In the genomic region with DNA sequence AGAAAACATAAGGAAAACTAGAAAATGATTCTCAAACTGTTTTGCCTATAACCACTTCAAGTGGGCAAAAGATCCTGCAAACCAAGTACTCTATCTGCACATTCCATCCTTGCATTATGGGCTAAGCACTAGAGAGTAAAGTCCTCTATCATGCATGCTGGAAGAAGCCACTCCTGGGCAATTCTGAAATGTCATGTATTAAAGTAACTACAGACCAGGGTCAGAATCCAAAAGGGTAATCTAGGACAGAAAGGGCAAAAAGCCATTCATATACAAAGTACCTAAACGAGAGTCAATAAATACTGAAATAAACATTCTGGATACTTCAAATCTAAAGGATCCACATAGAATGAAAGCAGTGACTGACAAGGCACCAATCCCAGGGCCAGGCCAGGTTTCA, we compare ENCODE assay signal across 9 cellular contexts. TPM values are rescaled to one million over a fixed set of nuclear protein-coding genes. Genes with fewer than 3 reads are reported as not detected.
DNase-seq lines count a peak whose midpoint lies in the region; TF ChIP-seq lines count a peak whose summit lies in the region.
"Had no signal": no experiment of that assay in that cellular context is flagged by ENCODE, and none has a peak within 500 bp of the region (broad histone marks: within the 10 kb centered on the region; RNA-seq: fewer than 3 reads in every experiment).

No MANE protein-coding gene starts in this region.

- H3K4me3 Mint-ChIP-seq in endothelial cell (ENCODE audit: unreplicated experiment): peak overlapping the region; percentile 98
- H3K4me3 Mint-ChIP-seq in neural progenitor cell: peak overlapping the region; percentile 96

- H3K27me3 Mint-ChIP-seq in endothelial cell (ENCODE audit: unreplicated experiment) (no peaks in the 10 kb centered on the region), neural progenitor cell (ENCODE audit: insufficient read depth, low read depth) (peaks cover 4% of the 10 kb centered on the region)

- H3K9me3 ChIP-seq in BLaER1 treated with 17β-estradiol and CSF1 and Interleukin-3, amounts not matched to agents 10 nM and 100 nM (replicated peaks in 1 of 11): no peaks in the 10 kb centered on the region
- no peaks in the 10 kb centered on the region for H3K9me3 ChIP-seq in neural progenitor cell (ENCODE audit: low read depth)

- no peak for TF ChIP-seq POLR2A in NB4 (IDR thresholded peaks at IDR 0.05; ENCODE audit: extremely low read depth, insufficient read length)

- TF ChIP-seq CTCF in NB4 (IDR thresholded peaks at IDR 0.05; ENCODE audit: low read depth, low read length): no peak
- no peak for TF ChIP-seq CTCF in endothelial cell (IDR thresholded peaks at IDR 0.05; ENCODE audit: unreplicated experiment)
- TF ChIP-seq CTCF in neural progenitor cell (IDR thresholded peaks at IDR 0.05): no peak

- H3K4me2 ChIP-seq in BLaER1 treated with 17β-estradiol and CSF1 and Interleukin-3, amounts not matched to agents 10 nM and 100 nM: peak overlapping the region; percentile 47 to 85 (median 74)
- H3K4me2 ChIP-seq in neural progenitor cell: peak overlapping the region; percentile 82

- H3K36me3 ChIP-seq in BLaER1 treated with 17β-estradiol and CSF1 and Interleukin-3, amounts not matched to agents 10 nM and 100 nM: peaks cover under 1 to 20% (median 8%) of the 10 kb centered on the region in 11 experiments; a peak in 17 of 22 replicates
- no peaks in the 10 kb centered on the region for H3K36me3 ChIP-seq in neural progenitor cell

- DNase-seq in NB4 (ENCODE audit: low read depth) (no peak), endothelial cell (ENCODE audit: low spot score) (no peak), neural progenitor cell (ENCODE audit: low spot score) (no peak), T1000 (lab: John Stamatoyannopoulos, UW) (no peak), NCI-H146 (lab: John Stamatoyannopoulos, UW) (no peak), NCI-H524 treated with DMSO at 0.1 percent for 48 hours (lab: John Stamatoyannopoulos, UW) (no peak), NCI-H187 (lab: John Stamatoyannopoulos, UW) (no peak)
- DNase-seq: RPMI8226 had no signal

- peak overlapping the region; percentile 61 to 75 (median 74) for H3K4me3 ChIP-seq in BLaER1 treated with 17β-estradiol and CSF1 and Interleukin-3, amounts not matched to agents 10 nM and 100 nM
- peak overlapping the region; percentile 94 for H3K4me3 ChIP-seq in NB4 (ENCODE audit: low read depth, low read length)
- peak overlapping the region; percentile 78 for H3K4me3 ChIP-seq in neural progenitor cell

- H3K36me3 Mint-ChIP-seq in endothelial cell (ENCODE audit: low read depth, unreplicated experiment) (peaks cover 4% of the 10 kb centered on the region), neural progenitor cell (peaks cover 4% of the 10 kb centered on the region)

- H3K27me3 ChIP-seq in BLaER1 treated with 17β-estradiol and CSF1 and Interleukin-3, amounts not matched to agents 10 nM and 100 nM: peaks cover 20 to 60% (median 45%) of the 10 kb centered on the region in 11 experiments; a peak in 21 of 22 replicates
- no peaks in the 10 kb centered on the region for H3K27me3 ChIP-seq in neural progenitor cell

- H3K4me1 ChIP-seq in BLaER1 treated with 17β-estradiol and CSF1 and Interleukin-3, amounts not matched to agents 10 nM and 100 nM: peaks cover 0 to 13% (median 11%) of the 10 kb centered on the region in 10 experiments; a peak in 9 of 20 replicates
- H3K4me1 ChIP-seq in neural progenitor cell: peaks cover 4% of the 10 kb centered on the region

- peak overlapping the region; percentile 57 to 90 (median 82); a peak in 21 of 22 replicates for H3K27ac ChIP-seq in BLaER1 treated with 17β-estradiol and CSF1 and Interleukin-3, amounts not matched to agents 10 nM and 100 nM
- H3K27ac ChIP-seq in neural progenitor cell: no peak overlapping the region

- no peak overlapping the region for H3K27ac Mint-ChIP-seq in endothelial cell (ENCODE audit: unreplicated experiment)
- no peak overlapping the region for H3K27ac Mint-ChIP-seq in neural progenitor cell

- H3K9me3 Mint-ChIP-seq in endothelial cell (ENCODE audit: unreplicated experiment) (no peaks in the 10 kb centered on the region), neural progenitor cell (peaks cover 2% of the 10 kb centered on the region)

- H3F3A ChIP-seq in neural progenitor cell (ENCODE audit: low read depth): peaks cover 26% of the 10 kb centered on the region

- H3K9ac ChIP-seq in BLaER1 treated with 17β-estradiol and CSF1 and Interleukin-3, amounts not matched to agents 10 nM and 100 nM: peak overlapping the region; percentile 68 to 85 (median 82)
- peak overlapping the region; percentile 55 for H3K9ac ChIP-seq in neural progenitor cell

- peaks cover 39% of the 10 kb centered on the region for H3K79me2 ChIP-seq in neural progenitor cell (ENCODE audit: low read depth)

- H3K4me1 Mint-ChIP-seq in endothelial cell (ENCODE audit: unreplicated experiment): peaks cover 10% of the 10 kb centered on the region
- H3K4me1 Mint-ChIP-seq in neural progenitor cell: peaks cover 5% of the 10 kb centered on the region

- peaks cover 0 to 12% (median 7%) of the 10 kb centered on the region in 11 experiments; a peak in 9 of 22 replicates for H4K20me1 ChIP-seq in BLaER1 treated with 17β-estradiol and CSF1 and Interleukin-3, amounts not matched to agents 10 nM and 100 nM
- H4K20me1 ChIP-seq in neural progenitor cell (ENCODE audit: low read depth): no peaks in the 10 kb centered on the region

- H2AFZ ChIP-seq in neural progenitor cell (replicated peaks): no peak overlapping the region

RNA-seq across cellular contexts. Expression of gene SNX12, which starts 1.1 kb away (rescaled TPM):
- total RNA-seq in endothelial cell (ENCODE audit: unreplicated experiment): 95.0 TPM
- total RNA-seq in neural progenitor cell (ENCODE audit: low replicate concordance): 58.1 and 82.9 TPM in 2 replicates

RNA-seq across cellular contexts. Expression of gene FOXO4, which starts 28.6 kb away (rescaled TPM):
- total RNA-seq in endothelial cell (ENCODE audit: unreplicated experiment) (16.4 TPM), neural progenitor cell (ENCODE audit: low replicate concordance) (2.5 and 6.8 TPM in 2 replicates)

RNA-seq across cellular contexts. Expression of gene CXorf65, which starts 39.5 kb away (rescaled TPM):
- not detected for total RNA-seq in endothelial cell (ENCODE audit: unreplicated experiment)
- not detected in 2 replicates for total RNA-seq in neural progenitor cell (ENCODE audit: low replicate concordance)

RNA-seq across cellular contexts. Expression of gene IL2RG, which starts 44.3 kb away (rescaled TPM):
- total RNA-seq in endothelial cell (ENCODE audit: unreplicated experiment) (not detected), neural progenitor cell (ENCODE audit: low replicate concordance) (not detected in 2 replicates)

RNA-seq across cellular contexts. Expression of gene MED12, which starts 51.3 kb away (rescaled TPM):
- total RNA-seq in endothelial cell (ENCODE audit: unreplicated experiment) (128 TPM), neural progenitor cell (ENCODE audit: low replicate concordance) (27.0 and 40.2 TPM in 2 replicates)
